In the genomic region with DNA sequence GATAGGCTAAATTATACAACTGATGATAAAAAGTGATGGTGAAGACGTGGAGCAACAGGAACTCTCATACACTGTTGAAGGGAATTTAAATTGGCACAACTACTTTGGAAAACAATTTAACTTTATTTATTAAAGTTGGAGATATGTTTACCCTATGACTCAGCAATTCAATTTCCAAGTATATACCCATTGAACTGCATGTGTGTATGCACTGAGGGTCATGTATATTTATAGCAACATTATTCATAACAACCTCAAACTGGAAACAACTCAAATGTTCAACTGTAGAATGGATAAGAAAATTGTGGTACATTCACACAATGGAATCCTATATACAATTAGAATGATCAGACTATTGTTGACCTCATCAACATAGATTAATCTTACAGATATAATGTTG, we compare ENCODE assay signal across 17 cellular contexts.
"Had no signal": no experiment of that assay in that cellular context is flagged by ENCODE, and none has a peak within 500 bp of the region (broad histone marks: within the 10 kb centered on the region; RNA-seq: fewer than 3 reads in every experiment).

No MANE protein-coding gene starts in this region.

- FAIRE-seq: keratinocyte, urothelium cell line had no signal

- H3K27ac ChIP-seq: epithelial cell of prostate, lower lobe of right lung, tibial artery had no signal

- H3K9me3 Mint-ChIP-seq: activated naive CD8-positive, alpha-beta T cell treated with anti-CD3 and anti-CD28 coated beads for 36 hours; activated T-helper 1 cell treated with anti-CD3 and anti-CD28 coated beads, Interleukin-12 subunit alpha, Interleukin-12 subunit beta, Interleukin-2, Interleukin-4 antibody, amounts not matched to agents 30 ng/mL and 10 ng/mL and 1 ng/mL, durations not matched to agents 14 hours and 24 hours and 36 hours; nephron had no signal

- H3K4me3 Mint-ChIP-seq: activated CD4-positive, alpha-beta T cell treated with anti-CD3 and anti-CD28 coated beads for 36 hours; activated naive CD8-positive, alpha-beta T cell treated with anti-CD3 and anti-CD28 coated beads for 36 hours; activated T-helper 1 cell treated with anti-CD3 and anti-CD28 coated beads, Interleukin-12 subunit alpha, Interleukin-12 subunit beta, Interleukin-2, Interleukin-4 antibody, amounts not matched to agents 30 ng/mL and 10 ng/mL and 1 ng/mL, durations not matched to agents 14 hours and 24 hours and 36 hours; nephron had no signal

- H3K27ac Mint-ChIP-seq: activated CD4-positive, alpha-beta T cell treated with anti-CD3 and anti-CD28 coated beads for 36 hours; activated naive CD8-positive, alpha-beta T cell treated with anti-CD3 and anti-CD28 coated beads for 36 hours; activated T-helper 1 cell treated with anti-CD3 and anti-CD28 coated beads, Interleukin-12 subunit alpha, Interleukin-12 subunit beta, Interleukin-2, Interleukin-4 antibody, amounts not matched to agents 30 ng/mL and 10 ng/mL and 1 ng/mL, durations not matched to agents 14 hours and 24 hours and 36 hours; nephron had no signal

- H3K4me1 Mint-ChIP-seq: activated CD4-positive, alpha-beta T cell treated with anti-CD3 and anti-CD28 coated beads for 36 hours; activated naive CD8-positive, alpha-beta T cell treated with anti-CD3 and anti-CD28 coated beads for 36 hours; nephron had no signal

- ATAC-seq: activated CD4-positive, alpha-beta T cell treated with anti-CD3 and anti-CD28 coated beads for 36 hours; lower lobe of right lung had no signal

- H3K4me1 ChIP-seq: lower lobe of right lung, tibial artery had no signal

- H3K4me3 ChIP-seq: lower lobe of right lung, tibial artery had no signal

- H3K36me3 Mint-ChIP-seq: activated naive CD8-positive, alpha-beta T cell treated with anti-CD3 and anti-CD28 coated beads for 36 hours had no signal

- H3K9me3 ChIP-seq: lower lobe of right lung, tibial artery had no signal

- DNase-seq: activated CD4-positive, alpha-beta T cell treated with anti-CD3 and anti-CD28 coated beads for 36 hours; activated CD4-positive, alpha-beta T cell treated with anti-CD3 and anti-CD28 coated beads, Interleukin-2, amount 50 U/mL, for 48 hours; activated naive CD8-positive, alpha-beta T cell treated with anti-CD3 and anti-CD28 coated beads for 36 hours; amygdala; foreskin melanocyte; lower lobe of right lung; retina; stimulated activated CD4-positive, alpha-beta T cell treated with anti-CD3 and anti-CD28 coated beads, Interleukin-2, amount 100 ng/mL, for 24 hours; stimulated activated naive CD4-positive, alpha-beta T cell treated with Interleukin-2 at 50 U/mL for 16 hours; SW 1271; T-helper 2 cell; tibial artery had no signal
